19 cellular contexts compared by ENCODE assay signal in the genomic region with DNA sequence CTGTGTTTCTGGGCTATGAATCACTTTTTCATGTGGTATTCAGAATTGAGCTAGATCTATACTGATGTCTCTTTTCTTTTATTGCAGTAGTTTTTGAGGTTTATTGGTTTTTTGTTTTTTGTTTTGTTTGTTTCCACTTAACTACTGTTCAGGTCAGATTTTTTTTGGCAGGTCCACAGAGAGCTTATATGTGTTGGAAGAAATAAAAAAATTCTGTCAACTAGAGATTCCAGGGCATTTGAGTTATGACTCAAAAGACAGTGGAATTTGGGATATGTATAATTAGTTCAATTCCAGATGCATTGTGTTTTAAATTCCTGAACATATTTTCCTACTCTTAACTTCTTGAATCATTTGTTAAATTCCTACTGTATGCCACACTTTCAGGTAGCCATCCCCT.
"Had no signal": no experiment of that assay in that cellular context is flagged by ENCODE, and none has a peak within 500 bp of the region (broad histone marks: within the 10 kb centered on the region; RNA-seq: fewer than 3 reads in every experiment).

No MANE protein-coding gene starts in this region.

- ATAC-seq: activated naive CD4-positive, alpha-beta T cell treated with anti-CD3 and anti-CD28 coated beads, Interleukin-2, amount 50 U/mL, for 72 hours; activated T-cell treated with anti-CD3 and anti-CD28 coated beads, Interleukin-2, amount 50 U/mL, for 72 hours; left lung; mucosa of descending colon; naive thymus-derived CD4-positive, alpha-beta T cell; pancreas; T-helper 17 cell; WTC11 had no signal

- H2AFZ ChIP-seq: hepatocyte had no signal

- DNase-seq: activated CD4-positive, alpha-beta T cell treated with anti-CD3 and anti-CD28 coated beads for 48 hours; activated CD8-positive, alpha-beta memory T cell treated with anti-CD3 and anti-CD28 coated beads, Interleukin-2, amount 50 U/mL, for 48 hours; activated gamma-delta T cell; activated T-cell treated with anti-CD3 and anti-CD28 coated beads, Interleukin-2, amount 50 U/mL, for 72 hours; amygdala; dermis blood vessel endothelial cell; erythroblast; islet precursor cell; left lung; mammary epithelial cell; mucosa of descending colon; naive thymus-derived CD4-positive, alpha-beta T cell; pancreas; sigmoid colon; stimulated activated CD4-positive, alpha-beta T cell treated with anti-CD3 and anti-CD28 coated beads, Interleukin-1b, Interleukin-23, amount 100 ng/mL, for 48 hours; T-helper 17 cell had no signal

- H3K4me1 ChIP-seq: left lung, pancreas, sigmoid colon had no signal

- H3K4me2 ChIP-seq: hepatocyte had no signal

- H3K79me2 ChIP-seq: hepatocyte had no signal

- H3K36me3 ChIP-seq: left lung, pancreas, sigmoid colon had no signal

- H3K27me3 ChIP-seq: hepatocyte, left lung, pancreas, sigmoid colon had no signal

- H3K4me3 ChIP-seq: hepatocyte, left lung, mucosa of descending colon, pancreas, sigmoid colon had no signal

- H3K9me3 ChIP-seq: left lung, mucosa of descending colon, pancreas, sigmoid colon had no signal

- H3K27ac ChIP-seq: hepatocyte, left lung, pancreas, sigmoid colon had no signal
